Comparison of ENCODE assay signal across 38 cellular contexts in the genomic region with DNA sequence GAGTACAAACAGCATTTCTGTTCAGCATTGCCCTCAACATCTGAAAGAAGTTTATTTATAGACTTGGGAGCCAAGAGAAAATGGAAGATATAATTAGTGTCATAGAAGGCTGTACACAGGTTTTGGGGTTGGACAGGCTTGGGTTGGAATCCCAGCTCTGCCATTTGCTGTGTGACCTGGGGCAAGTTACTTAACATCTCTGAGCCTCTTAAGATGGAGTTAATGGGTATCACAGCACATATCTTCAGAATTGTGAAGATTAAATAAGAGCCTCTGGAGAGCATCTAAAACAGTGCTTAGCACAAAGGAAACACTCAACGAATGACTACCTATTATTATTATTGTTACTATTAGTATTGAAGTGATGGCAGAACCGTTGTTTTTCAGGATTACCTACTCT. TPM values are rescaled to one million over a fixed set of nuclear protein-coding genes. Genes with fewer than 3 reads are reported as not detected.
"Had no signal": no experiment of that assay in that cellular context is flagged by ENCODE, and none has a peak within 500 bp of the region (broad histone marks: within the 10 kb centered on the region; RNA-seq: fewer than 3 reads in every experiment).

No MANE protein-coding gene starts in this region.

- H3K9me3 ChIP-seq: MG63 had no signal

- H3K4me3 ChIP-seq: MG63 had no signal

- DNase-seq: Karpas-422, Kasumi-1, MG63, MM.1S, MV-4-11, NCI-H1048, NCI-H1092, NCI-H1092 treated with DMSO at 0.1 percent for 48 hours, NCI-H1105, NCI-H1105 treated with DMSO at 0.1 percent for 48 hours, NCI-H1417, NCI-H1417 treated with DMSO at 0.1 percent for 48 hours, NCI-H1436, NCI-H1436 treated with DMSO at 0.1 percent for 48 hours, NCI-H146, NCI-H1694, NCI-H1694 treated with DMSO at 0.1 percent for 48 hours, NCI-H187, NCI-H187 treated with DMSO at 0.1 percent for 48 hours, NCI-H1930, NCI-H2029, NCI-H2029 treated with DMSO at 0.1 percent for 48 hours, NCI-H2081, NCI-H2081 treated with DMSO at 0.1 percent for 48 hours, NCI-H2107, NCI-H2171, NCI-H2171 treated with DMSO at 0.1 percent for 48 hours, NCI-H2227 treated with DMSO at 0.1 percent for 48 hours, NCI-H226, NCI-H345, NCI-H446, NCI-H446 treated with DMSO at 0.1 percent for 48 hours, NCI-H510A, NCI-H510A treated with DMSO at 0.1 percent for 48 hours had no signal

- H3K36me3 ChIP-seq: MG63 had no signal

RNA-seq across cellular contexts. Expression of gene CACNG2, which starts 12.1 kb away (rescaled TPM):
- total RNA-seq: LHCN-M2, M059J, MCF 10A, NCI-H460 had no signal
